Comparison of ENCODE assay signal across 13 cellular contexts in genomic region chr15:62749036-62749435, GRCh38.
"Had no signal": no experiment of that assay in that cellular context is flagged by ENCODE, and none has a peak within 500 bp of the region (broad histone marks: within the 10 kb centered on the region; RNA-seq: fewer than 3 reads in every experiment).

No MANE protein-coding gene starts in this region.

- DNase-seq: activated CD4-positive, alpha-beta T cell treated with anti-CD3 and anti-CD28 coated beads for 48 hours; activated CD8-positive, alpha-beta T cell treated with anti-CD3 and anti-CD28 coated beads for 36 hours; activated gamma-delta T cell treated with Interleukin-2 at 50 U/mL for 16 hours; activated T-cell treated with anti-CD3 and anti-CD28 coated beads, Interleukin-2, amount 50 U/mL, for 48 hours; amniotic stem cell; effector memory CD8-positive, alpha-beta T cell; foreskin keratinocyte; naive thymus-derived CD8-positive, alpha-beta T cell; right lobe of liver; spleen had no signal

- H3K27ac ChIP-seq: brain microvascular endothelial cell, foreskin keratinocyte, prostate gland, right lobe of liver, spleen had no signal

- H3K27me3 ChIP-seq: brain microvascular endothelial cell, foreskin keratinocyte, right lobe of liver, spleen had no signal

- H3K4me1 ChIP-seq: prostate gland, spleen had no signal

- H3K9me3 ChIP-seq: prostate gland, right lobe of liver, spleen had no signal

- ATAC-seq: activated CD8-positive, alpha-beta T cell treated with anti-CD3 and anti-CD28 coated beads for 36 hours; effector memory CD8-positive, alpha-beta T cell; foreskin keratinocyte; naive thymus-derived CD8-positive, alpha-beta T cell; right lobe of liver had no signal

- H3K36me3 ChIP-seq: brain microvascular endothelial cell, prostate gland, right lobe of liver, spleen had no signal

- H3K4me3 ChIP-seq: lung, prostate gland, right lobe of liver, spleen had no signal
